Comparison of ENCODE assay signal across 1 cellular context in the genomic region with DNA sequence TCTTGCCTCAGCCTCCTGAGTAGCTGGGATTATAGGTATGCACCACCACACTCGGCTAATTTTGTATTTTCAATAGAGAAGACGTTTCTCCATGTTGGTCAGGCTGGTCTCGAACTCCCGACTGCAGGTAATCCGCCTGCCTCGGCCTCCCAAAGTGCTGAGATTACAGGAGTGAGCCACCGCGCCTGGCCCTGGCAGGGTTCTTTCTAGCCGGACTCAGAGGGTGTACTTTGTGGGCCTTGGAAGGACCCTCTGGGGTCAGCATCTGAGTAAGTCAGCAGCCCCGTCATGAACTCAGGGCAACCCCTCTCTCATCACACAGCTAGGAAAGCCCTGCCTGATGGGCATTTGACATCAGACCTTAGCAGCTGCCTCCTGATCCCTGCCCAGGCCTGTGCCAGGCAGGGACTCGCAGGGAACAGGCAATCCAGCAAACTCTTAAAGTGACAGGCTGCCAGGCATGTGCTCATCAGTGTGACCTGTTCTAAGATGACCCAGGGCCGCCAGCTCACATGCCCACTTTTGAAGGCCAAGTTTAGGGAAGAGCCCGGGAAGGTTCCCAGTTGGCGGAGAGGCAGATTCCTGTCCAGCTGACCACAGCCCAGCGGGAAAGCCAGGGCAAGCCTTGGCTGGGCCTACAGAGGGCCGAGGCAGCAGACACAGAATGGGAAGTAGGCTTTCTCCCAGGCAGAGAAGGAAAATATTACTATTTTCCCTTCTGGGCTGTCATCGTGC.
TF ChIP-seq lines count a peak whose summit lies in the region.

No MANE protein-coding gene starts in this region.

TF ChIP-seq in HEK293, 187 proteins besides CTCF, POLR2A, EP300 and RAD21 (continued from another document):
- TF ChIP-seq, protein P1, sequence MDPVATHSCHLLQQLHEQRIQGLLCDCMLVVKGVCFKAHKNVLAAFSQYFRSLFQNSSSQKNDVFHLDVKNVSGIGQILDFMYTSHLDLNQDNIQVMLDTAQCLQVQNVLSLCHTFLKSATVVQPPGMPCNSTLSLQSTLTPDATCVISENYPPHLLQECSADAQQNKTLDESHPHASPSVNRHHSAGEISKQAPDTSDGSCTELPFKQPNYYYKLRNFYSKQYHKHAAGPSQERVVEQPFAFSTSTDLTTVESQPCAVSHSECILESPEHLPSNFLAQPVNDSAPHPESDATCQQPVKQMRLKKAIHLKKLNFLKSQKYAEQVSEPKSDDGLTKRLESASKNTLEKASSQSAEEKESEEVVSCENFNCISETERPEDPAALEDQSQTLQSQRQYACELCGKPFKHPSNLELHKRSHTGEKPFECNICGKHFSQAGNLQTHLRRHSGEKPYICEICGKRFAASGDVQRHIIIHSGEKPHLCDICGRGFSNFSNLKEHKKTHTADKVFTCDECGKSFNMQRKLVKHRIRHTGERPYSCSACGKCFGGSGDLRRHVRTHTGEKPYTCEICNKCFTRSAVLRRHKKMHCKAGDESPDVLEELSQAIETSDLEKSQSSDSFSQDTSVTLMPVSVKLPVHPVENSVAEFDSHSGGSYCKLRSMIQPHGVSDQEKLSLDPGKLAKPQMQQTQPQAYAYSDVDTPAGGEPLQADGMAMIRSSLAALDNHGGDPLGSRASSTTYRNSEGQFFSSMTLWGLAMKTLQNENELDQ (tag by site-specific recombination; IDR thresholded peaks at IDR 0.05; ENCODE audit: low read depth), result no peak
- no peak for TF ChIP-seq KLF8 (tag by site-specific recombination; IDR thresholded peaks at IDR 0.05)
